In the genomic region with DNA sequence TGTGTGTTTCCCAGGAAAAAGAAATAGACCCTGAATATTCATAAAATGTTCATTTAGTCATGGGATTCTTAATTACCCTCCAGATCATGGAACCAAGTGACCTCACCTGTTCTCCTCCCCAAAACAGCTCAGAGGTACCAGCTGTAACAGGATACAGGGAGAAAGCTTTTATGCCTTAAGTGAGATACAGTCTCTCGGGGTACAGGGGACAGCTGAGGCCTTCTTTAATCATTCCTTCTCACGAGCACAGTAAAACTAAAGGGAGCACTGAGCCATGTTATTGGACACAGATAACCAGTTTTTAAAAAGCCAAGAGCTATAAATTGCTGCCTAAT, we compare ENCODE assay signal across 9 cellular contexts. TPM values are rescaled to one million over a fixed set of nuclear protein-coding genes. Genes with fewer than 3 reads are reported as not detected.
DNase-seq lines count a peak whose midpoint lies in the region; ATAC-seq lines count a peak whose summit lies in the region.
"Had no signal": no experiment of that assay in that cellular context is flagged by ENCODE, and none has a peak within 500 bp of the region (broad histone marks: within the 10 kb centered on the region; RNA-seq: fewer than 3 reads in every experiment).

No MANE protein-coding gene starts in this region.

- H3K4me1 ChIP-seq in mesenchymal stem cell (ENCODE audit: control insufficient read depth, insufficient read depth, low read depth, low read length) = peaks cover 8% of the 10 kb centered on the region

- ATAC-seq in GM18909 (IDR thresholded peaks at IDR 0.05; ENCODE audit: poor library complexity, unreplicated experiment) (peak; percentile 38), GM21529 (IDR thresholded peaks at IDR 0.05; ENCODE audit: unreplicated experiment) (peak; percentile 46), HG03439 (IDR thresholded peaks at IDR 0.05; ENCODE audit: unreplicated experiment) (peak; percentile 48), GM18519 (IDR thresholded peaks at IDR 0.05; ENCODE audit: low FRiP score, unreplicated experiment) (no peak)

- H2BK5ac ChIP-seq in mesenchymal stem cell (ENCODE audit: low read depth, low read length, poor library complexity, severe bottlenecking) = no peak overlapping the region

- no peak overlapping the region for H4K91ac ChIP-seq in mesenchymal stem cell (ENCODE audit: low read length)

- 83% methylated on average over 1 of the region's 2 CpGs for WGBS in mesenchymal stem cell

- no peak overlapping the region for H3K14ac ChIP-seq in mesenchymal stem cell (ENCODE audit: low read length in 2 of 2)

- H3K4me3 ChIP-seq in mesenchymal stem cell (ENCODE audit: insufficient read depth in 1 of 2, low read depth in 1 of 2, low read length in 2 of 2) = no peak overlapping the region

- H2AFZ ChIP-seq in mesenchymal stem cell (ENCODE audit: low read depth, low read length) = no peak overlapping the region

- no peaks in the 10 kb centered on the region for H3K9me3 ChIP-seq in mesenchymal stem cell (ENCODE audit: control insufficient read depth, low read length)

- no peak overlapping the region for H3K18ac ChIP-seq in mesenchymal stem cell (ENCODE audit: low read depth in 1 of 2, low read length in 2 of 2)

- H3K9ac ChIP-seq in mesenchymal stem cell (ENCODE audit: low read length) = peak overlapping the region; percentile 46

- peak overlapping the region; percentile 38 for H2AK5ac ChIP-seq in mesenchymal stem cell (ENCODE audit: low read length, severe bottlenecking)

- DNase-seq in mesenchymal stem cell (no peak), HT-29 (ENCODE audit: low spot score) (no peak), HUDEP-2 (lab: John Stamatoyannopoulos, UW; ENCODE audit: unreplicated experiment in 76 of 76) (no peak)
- no peak for DNase-seq in stimulated activated naive CD4-positive, alpha-beta T cell treated with Interleukin-2 at 50 U/mL for 16 hours (lab: John Stamatoyannopoulos, UW)

- no peak overlapping the region for H2BK120ac ChIP-seq in mesenchymal stem cell (ENCODE audit: low read depth, low read length)

- peak overlapping the region; percentile 59 for H3K27ac ChIP-seq in mesenchymal stem cell (ENCODE audit: low read length, poor library complexity, severe bottlenecking)
- H3K27ac ChIP-seq: epithelial cell of prostate had no signal

- no peak overlapping the region for H3K4ac ChIP-seq in mesenchymal stem cell (ENCODE audit: low read depth in 1 of 2, low read length in 2 of 2)

- no peak overlapping the region for H2BK12ac ChIP-seq in mesenchymal stem cell (ENCODE audit: low read length in 2 of 2)

- no peaks in the 10 kb centered on the region for H3K27me3 ChIP-seq in mesenchymal stem cell (ENCODE audit: control insufficient read depth in 1 of 2, insufficient read depth in 1 of 2, low read length in 2 of 2)

- no peak overlapping the region for H3K23ac ChIP-seq in mesenchymal stem cell (ENCODE audit: low read length in 2 of 2)

- no peak overlapping the region for H2BK15ac ChIP-seq in mesenchymal stem cell (ENCODE audit: low read depth, poor library complexity, severe bottlenecking)

- H4K8ac ChIP-seq in mesenchymal stem cell (ENCODE audit: low read length) = no peak overlapping the region

- H3K79me1 ChIP-seq in mesenchymal stem cell (replicated peaks; ENCODE audit: low read length, poor library complexity, severe bottlenecking) = peaks cover 11% of the 10 kb centered on the region

- H3K36me3 ChIP-seq in mesenchymal stem cell (ENCODE audit: control insufficient read depth in 1 of 2, insufficient read depth in 2 of 2, low read depth in 1 of 2, low read length in 2 of 2) = peaks cover 0 to 15% of the 10 kb centered on the region in 2 experiments

- no peak overlapping the region for H3K4me2 ChIP-seq in mesenchymal stem cell (ENCODE audit: low read length, poor library complexity, severe bottlenecking)

RNA-seq across cellular contexts. Expression of gene EPHA4, which starts 16.6 kb away (rescaled TPM):
- polyA plus RNA-seq in mesenchymal stem cell (2013, experiment 1 of 2) = 4.7 TPM
- 3.4 TPM for polyA plus RNA-seq in mesenchymal stem cell (2013, experiment 2 of 2)
- 0.41 TPM in 1 of 2 replicates, not detected in the other for total RNA-seq in HT-29 (2014; rRNA removed; shearing (Covaris generic))
